In the genomic region with DNA sequence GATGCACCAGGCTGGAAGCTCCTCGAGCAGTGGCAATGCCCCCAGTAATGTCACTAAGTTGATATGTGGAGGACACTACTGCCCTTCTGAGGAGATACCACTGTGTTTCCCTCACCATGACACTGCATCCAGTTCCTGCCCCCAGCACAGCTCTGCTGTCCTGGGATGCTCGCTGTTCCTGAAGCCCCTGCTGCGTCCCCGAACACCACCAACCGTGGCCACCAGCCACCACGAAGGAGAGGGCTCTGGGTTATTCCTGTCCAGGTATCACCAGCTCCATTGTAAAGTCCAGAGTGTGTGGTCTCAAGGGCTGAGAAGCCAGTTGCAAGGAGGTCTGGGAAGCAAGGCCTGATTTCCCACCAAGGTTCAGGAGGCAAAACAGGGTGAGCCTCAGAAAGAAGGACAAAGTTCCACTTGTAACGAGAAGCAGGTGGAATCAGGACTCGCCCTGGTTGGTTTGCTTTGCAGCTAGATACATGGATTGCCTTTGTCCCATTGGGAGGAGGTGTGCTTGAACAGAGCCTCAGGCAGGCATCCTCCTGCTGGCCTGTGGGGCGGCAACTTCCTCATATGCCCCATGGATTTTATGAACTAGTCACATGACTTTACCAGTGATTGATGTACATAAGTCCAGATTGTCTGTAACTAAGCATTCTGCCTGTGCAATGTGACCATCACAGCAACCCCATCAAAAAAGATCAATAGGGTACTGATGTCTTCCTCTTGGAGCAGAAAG, we compare ENCODE assay signal across 24 cellular contexts.
"Had no signal": no experiment of that assay in that cellular context is flagged by ENCODE, and none has a peak within 500 bp of the region (broad histone marks: within the 10 kb centered on the region; RNA-seq: fewer than 3 reads in every experiment).

No MANE protein-coding gene starts in this region.

- ATAC-seq: foreskin keratinocyte, gastroesophageal sphincter, heart left ventricle, left lung, left ventricle myocardium superior, lower lobe of right lung had no signal

- H3K4me3 ChIP-seq: coronary artery, dorsolateral prefrontal cortex, esophagus muscularis mucosa, gastroesophageal sphincter, heart left ventricle, hepatocyte, left lung, lower lobe of right lung had no signal

- H3K4me1 ChIP-seq: esophagus muscularis mucosa, foreskin keratinocyte, gastroesophageal sphincter, heart left ventricle, left lung, lower lobe of right lung had no signal

- DNase-seq: dermis blood vessel endothelial cell; dorsolateral prefrontal cortex; effector CD4-positive, alpha-beta T cell; effector memory CD4-positive, alpha-beta T cell; foreskin keratinocyte; heart left ventricle; hypothalamus; immature natural killer cell; islet precursor cell; kidney; kidney glomerular epithelial cell; left lung; left ventricle myocardium superior; lower lobe of right lung; mesenchymal stem cell; midbrain; naive B cell had no signal

- H3K27me3 ChIP-seq: dorsolateral prefrontal cortex, esophagus muscularis mucosa, foreskin keratinocyte, heart left ventricle, hepatocyte, left lung had no signal

- H3K36me3 ChIP-seq: esophagus muscularis mucosa, gastroesophageal sphincter, heart left ventricle, left lung, lower lobe of right lung had no signal

- H3K9me3 ChIP-seq: esophagus muscularis mucosa, gastroesophageal sphincter, heart left ventricle, left lung, lower lobe of right lung had no signal

- FAIRE-seq: colon, endothelial cell of umbilical vein, frontal cortex, kidney had no signal
